Comparison of ENCODE assay signal across 2 cellular contexts in genomic region chr16:87853411-87854052, GRCh38.
TF ChIP-seq lines count a peak whose summit lies in the region.

No MANE protein-coding gene starts in this region.

TF ChIP-seq in Ishikawa, 13 proteins besides CTCF, POLR2A, EP300 and RAD21 (continued from another document):
- no peak for TF ChIP-seq REST (IDR thresholded peaks at IDR 0.05; ENCODE audit: low read depth)
- no peak for TF ChIP-seq USF1 (IDR thresholded peaks at IDR 0.05)
- TF ChIP-seq TEAD4 (IDR thresholded peaks at IDR 0.05), result no peak
- TF ChIP-seq YY1 (IDR thresholded peaks at IDR 0.05; ENCODE audit: low read depth), result no peak
- TF ChIP-seq TAF1 (IDR thresholded peaks at IDR 0.05; ENCODE audit: low read depth), result no peak

TF ChIP-seq in SK-N-SH, 30 proteins besides CTCF, POLR2A, EP300 and RAD21 (continued from another document):
- TF ChIP-seq TCF12 (IDR thresholded peaks at IDR 0.05) (no peak), ZBTB33 (IDR thresholded peaks at IDR 0.05; ENCODE audit: borderline replicate concordance, low read depth) (no peak), GATA2 (CRISPR knock-in tag; IDR thresholded peaks at IDR 0.05) (no peak; the same call in 1 of the 2 replicates), GABPA (IDR thresholded peaks at IDR 0.05; ENCODE audit: low read depth) (no peak), FOXM1 (IDR thresholded peaks at IDR 0.05; ENCODE audit: low read depth) (no peak), SIN3A (IDR thresholded peaks at IDR 0.05; ENCODE audit: borderline replicate concordance, low read depth, low read length) (no peak), RFX5 (IDR thresholded peaks at IDR 0.05; ENCODE audit: low read length) (peak; percentile 8; the same call in 1 of the 2 replicates), IRF3 (IDR thresholded peaks at IDR 0.05; ENCODE audit: low read depth, low read length) (no peak), FOXJ3 (CRISPR knock-in tag; IDR thresholded peaks at IDR 0.05) (no peak), TEAD4 (IDR thresholded peaks at IDR 0.05; ENCODE audit: borderline replicate concordance, insufficient read depth) (no peak), USF2 (IDR thresholded peaks at IDR 0.05; ENCODE audit: borderline replicate concordance, low read depth, low read length) (no peak), REST (IDR thresholded peaks at IDR 0.05; ENCODE audit: low read depth, low read length) (no peak), RCOR1 (IDR thresholded peaks at IDR 0.05; ENCODE audit: low read length) (no peak)
TF ChIP-seq in SK-N-SH: peak in this region for 5.
